16 cellular contexts compared by ENCODE assay signal in genomic region chr3:88879905-88880304, GRCh38.
DNase-seq lines count a peak whose midpoint lies in the region; ATAC-seq, FAIRE-seq and TF ChIP-seq lines count a peak whose summit lies in the region.
"Had no signal": no experiment of that assay in that cellular context is flagged by ENCODE, and none has a peak within 500 bp of the region (broad histone marks: within the 10 kb centered on the region; RNA-seq: fewer than 3 reads in every experiment).

No MANE protein-coding gene starts in this region.

- H3K27ac ChIP-seq in transverse colon, result no peak overlapping the region
- H3K27ac ChIP-seq: C4-2B had no signal

- no peaks in the 10 kb centered on the region for H3K4me1 ChIP-seq in transverse colon
- H3K4me1 ChIP-seq: Caco-2, HAP-1 had no signal

- H3K27me3 ChIP-seq in bronchial epithelial cell (ENCODE audit: control insufficient read depth, insufficient read depth, low read length) (no peaks in the 10 kb centered on the region), transverse colon (no peaks in the 10 kb centered on the region)

- H3K36me3 ChIP-seq in bronchial epithelial cell (ENCODE audit: control insufficient read depth, insufficient read depth, low read length) (no peaks in the 10 kb centered on the region), transverse colon (no peaks in the 10 kb centered on the region)
- H3K36me3 ChIP-seq: HAP-1 had no signal

- no peaks in the 10 kb centered on the region for H3K9me3 ChIP-seq in transverse colon
- H3K9me3 ChIP-seq: Caco-2, HAP-1 had no signal

- no peak for TF ChIP-seq EP300 in transverse colon (IDR thresholded peaks at IDR 0.05; ENCODE audit: low read depth)

- peak; percentile 81 for ATAC-seq in esophagus mucosa

- TF ChIP-seq CTCF in bronchial epithelial cell (IDR thresholded peaks at IDR 0.05; ENCODE audit: insufficient read depth, low read length, severe bottlenecking) (no peak), transverse colon (IDR thresholded peaks at IDR 0.05) (no peak)

- DNase-seq in HPDE6-E6E7 (ENCODE audit: extremely low spot score), result peak; percentile 16
- peak; percentile 53 for DNase-seq in bronchial epithelial cell (ENCODE audit: low read depth)
- no peak for DNase-seq in NCI-H146 treated with DMSO at 0.1 percent for 48 hours (lab: John Stamatoyannopoulos, UW; ENCODE audit: unreplicated experiment)
- DNase-seq in NCI-H446 treated with DMSO at 0.1 percent for 48 hours (lab: John Stamatoyannopoulos, UW), result no peak
- DNase-seq in transverse colon, result no peak
- DNase-seq: ACHN; AML-193; Caco-2; CD4-positive, alpha-beta T cell had no signal

- intact Hi-C loops in transverse colon (cut with DNase I; ENCODE audit: low total_unique reads), result no loop called here

- in situ Hi-C loops in transverse colon (cut with MboI; ENCODE audit: low pct_ligation_motif_present in 1 of 4, low pct_unique_long_range_greater_than_20kb in 1 of 4, low sequenced_read_pairs in 3 of 4), result no loop called here

- FAIRE-seq in bronchial epithelial cell (lab: Jason Lieb, UNC), result peak; percentile 68
- FAIRE-seq: A204.1, D721Med, G401.6, GM12891 had no signal

- TF ChIP-seq POLR2A in transverse colon (IDR thresholded peaks at IDR 0.05), result no peak

- H3K4me3 ChIP-seq in bronchial epithelial cell (ENCODE audit: low read depth, low read length) (no peak overlapping the region), transverse colon (no peak overlapping the region)
- H3K4me3 ChIP-seq: HAP-1 had no signal

- WGBS in transverse colon (ENCODE audit: low coverage in 1 of 2), 2 donors, result 68 to 83% methylated on average over 3 of the region's 3 CpGs

Comparison
In these comparisons a context has a peak if more than half of its experiments do, and no peak if none do; other contexts are left out.
1. DNase-seq: peak in HPDE6-E6E7 (single experiment) and bronchial epithelial cell (single experiment); none in NCI-H146 treated with DMSO at 0.1 percent for 48 hours (single experiment), NCI-H446 treated with DMSO at 0.1 percent for 48 hours (single experiment) and transverse colon (single experiment).